ENCODE assay signal across 3 cellular contexts in the genomic region with DNA sequence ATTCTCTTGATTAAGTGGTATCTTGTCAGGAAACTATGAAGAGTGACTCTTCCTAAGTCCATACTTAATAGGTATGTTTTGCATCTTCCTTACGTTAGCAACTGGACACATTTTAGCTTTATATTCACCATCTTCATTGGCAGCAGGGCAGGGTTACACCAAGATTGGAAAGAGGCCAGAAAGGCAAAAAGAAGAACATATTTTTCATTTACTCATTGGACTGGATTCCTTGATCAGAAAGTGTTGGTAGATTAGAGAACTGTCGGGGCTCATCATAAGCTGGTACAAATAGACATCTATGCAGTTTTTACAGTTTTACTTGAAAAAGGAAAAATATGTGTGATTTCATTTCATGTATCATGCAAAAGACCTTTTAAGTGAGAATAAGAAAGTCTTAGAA.
"Had no signal": no experiment of that assay in that cellular context is flagged by ENCODE, and none has a peak within 500 bp of the region (broad histone marks: within the 10 kb centered on the region; RNA-seq: fewer than 3 reads in every experiment).

No MANE protein-coding gene starts in this region.

- DNase-seq: GDM1, GF-D8 had no signal

- H3K4me3 ChIP-seq: GM12878 had no signal

- ATAC-seq: GM12878 had no signal
